In the genomic region with DNA sequence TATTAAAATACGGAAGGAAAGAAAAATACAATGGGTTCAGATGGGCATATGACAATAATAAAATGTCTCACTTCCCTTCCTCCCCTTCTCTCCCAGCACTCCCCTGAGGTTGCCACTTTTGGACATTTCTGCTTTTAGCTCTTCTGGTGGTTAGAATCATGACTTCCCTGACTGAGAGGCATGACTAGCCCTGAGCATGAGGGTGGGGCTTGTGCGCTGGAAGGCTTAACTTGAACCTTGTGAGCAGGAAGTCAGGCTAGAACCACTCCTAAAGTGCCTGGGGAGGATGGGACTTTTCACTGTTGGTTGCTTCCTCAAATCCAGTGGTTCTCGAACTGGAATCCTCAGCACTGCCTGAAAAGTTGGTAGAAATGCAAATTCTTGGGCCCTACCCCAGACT, we compare ENCODE assay signal across 9 cellular contexts. TPM values are rescaled to one million over a fixed set of nuclear protein-coding genes. Genes with fewer than 3 reads are reported as not detected.
DNase-seq lines count a peak whose midpoint lies in the region; ATAC-seq, FAIRE-seq and TF ChIP-seq lines count a peak whose summit lies in the region.
"Had no signal": no experiment of that assay in that cellular context is flagged by ENCODE, and none has a peak within 500 bp of the region (broad histone marks: within the 10 kb centered on the region; RNA-seq: fewer than 3 reads in every experiment).

No MANE protein-coding gene starts in this region.

- peaks cover 0 to 3% (median 0%) of the 10 kb centered on the region in 3 donors for H3K27me3 ChIP-seq in gastrocnemius medialis
- H3K27me3 ChIP-seq: SJSA1 had no signal

- peak overlapping the region; percentile 42 for H3K4me3 Mint-ChIP-seq in central memory CD8-positive, alpha-beta T cell
- no peak overlapping the region for H3K4me3 Mint-ChIP-seq in osteocyte (ENCODE audit: unreplicated experiment)

- H3K36me3 Mint-ChIP-seq in central memory CD8-positive, alpha-beta T cell (ENCODE audit: insufficient read depth) = no peaks in the 10 kb centered on the region
- H3K36me3 Mint-ChIP-seq in osteocyte (ENCODE audit: unreplicated experiment) = no peaks in the 10 kb centered on the region

- no peaks in the 10 kb centered on the region for H3K36me3 ChIP-seq in gastrocnemius medialis
- H3K36me3 ChIP-seq: SJSA1 had no signal

- no peak overlapping the region for H3K27ac ChIP-seq in gastrocnemius medialis
- H3K27ac ChIP-seq: SJSA1 had no signal

- peak overlapping the region; percentile 66 for H3K27ac Mint-ChIP-seq in central memory CD8-positive, alpha-beta T cell (ENCODE audit: low read depth)
- no peak overlapping the region for H3K27ac Mint-ChIP-seq in osteocyte (ENCODE audit: unreplicated experiment)

- peak; percentile 51 for ATAC-seq in central memory CD8-positive, alpha-beta T cell (replicated peaks; ENCODE audit: extremely low read depth, poor library complexity, severe bottlenecking)
- ATAC-seq in gastrocnemius medialis = no peak

- in situ Hi-C loops in gastrocnemius medialis (cut with MboI; ENCODE audit: low sequenced_read_pairs in 4 of 4) = loop anchor here (25.0 kb wide), 1 partner anchor 228 kb away; no protein-coding TSS in a partner anchor

- H3K27me3 Mint-ChIP-seq in central memory CD8-positive, alpha-beta T cell = no peaks in the 10 kb centered on the region
- peaks cover 49% of the 10 kb centered on the region for H3K27me3 Mint-ChIP-seq in osteocyte (ENCODE audit: unreplicated experiment)

- no peak for DNase-seq in H54 (ENCODE audit: insufficient read length, low spot score)
- peak; percentile 2 for DNase-seq in LHCN-M2 (ENCODE audit: low read depth)
- DNase-seq in central memory CD8-positive, alpha-beta T cell (ENCODE audit: low spot score in 2 of 2) = no peak
- peak; percentile 30 to 56 for DNase-seq in gastrocnemius medialis
- no peak for DNase-seq in osteocyte (ENCODE audit: extremely low spot score, unreplicated experiment)
- no peak for DNase-seq in NCI-H2081 treated with DMSO at 0.1 percent for 48 hours (lab: John Stamatoyannopoulos, UW)
- DNase-seq in NCI-H146 (lab: John Stamatoyannopoulos, UW) = no peak

- TF ChIP-seq POLR2A in GM18526 (IDR thresholded peaks at IDR 0.05; ENCODE audit: extremely low read depth, insufficient read length) (peak; percentile 29), H54 (IDR thresholded peaks at IDR 0.05; ENCODE audit: low read depth, low read length) (no peak), gastrocnemius medialis (IDR thresholded peaks at IDR 0.05) (no peak)

- no peaks in the 10 kb centered on the region for H3K9me3 ChIP-seq in gastrocnemius medialis
- H3K9me3 ChIP-seq: SJSA1 had no signal

- intact Hi-C loops in gastrocnemius medialis (cut with DNase I; ENCODE audit: low total_unique reads) = loop anchor here (1.0 kb wide), 1 partner anchor 252 kb away; no protein-coding TSS in a partner anchor

- no peak for TF ChIP-seq CTCF in gastrocnemius medialis (IDR thresholded peaks at IDR 0.05 in 4 of 5, conservative IDR thresholded peaks at IDR 0.05 in 1 of 5)
- no peak for TF ChIP-seq CTCF in osteocyte (IDR thresholded peaks at IDR 0.05)

- peaks cover 60% of the 10 kb centered on the region for H3K4me1 Mint-ChIP-seq in central memory CD8-positive, alpha-beta T cell
- peaks cover 2% of the 10 kb centered on the region for H3K4me1 Mint-ChIP-seq in osteocyte (ENCODE audit: unreplicated experiment)

- no peaks in the 10 kb centered on the region for H3K4me1 ChIP-seq in gastrocnemius medialis

- no peak overlapping the region for H3K4me3 ChIP-seq in gastrocnemius medialis
- H3K4me3 ChIP-seq: SJSA1 had no signal

- H3K9me3 Mint-ChIP-seq in central memory CD8-positive, alpha-beta T cell = no peaks in the 10 kb centered on the region
- H3K9me3 Mint-ChIP-seq in osteocyte (ENCODE audit: unreplicated experiment) = no peaks in the 10 kb centered on the region

- peak; percentile 82 for FAIRE-seq in H54 (lab: Jason Lieb, UNC)

RNA-seq across cellular contexts. Expression of gene ARHGAP25, which starts 19.7 kb away (rescaled TPM):
- total RNA-seq in LHCN-M2 (2014; rRNA removed) (0.13 TPM in 1 of 2 replicates, not detected in the other), gastrocnemius medialis (1 to 10 TPM; 1.9 to 6.8 (median 3.0) TPM), osteocyte (0.42 and 0.43 TPM in 2 replicates)
- polyA plus RNA-seq in LHCN-M2 (2012) = 0.04 TPM
- total RNA-seq: SJSA1 had no signal

Comparison
In these comparisons a context has a peak if more than half of its experiments do, and no peak if none do; other contexts are left out.
1. DNase-seq: peak in LHCN-M2 (single experiment) and gastrocnemius medialis (2 of 2); none in H54 (single experiment), central memory CD8-positive, alpha-beta T cell (0 of 2), osteocyte (single experiment), NCI-H2081 treated with DMSO at 0.1 percent for 48 hours (single experiment) and NCI-H146 (single experiment).